ENCODE assay signal across 7 cellular contexts in genomic region chr2:63403820-63404219, GRCh38.
"Had no signal": no experiment of that assay in that cellular context is flagged by ENCODE, and none has a peak within 500 bp of the region (broad histone marks: within the 10 kb centered on the region; RNA-seq: fewer than 3 reads in every experiment).

No MANE protein-coding gene starts in this region.

- H3K4me3 ChIP-seq: GM23248, HAP-1 had no signal

- H3K9me3 ChIP-seq: HAP-1 had no signal

- H3K36me3 ChIP-seq: HAP-1 had no signal

- DNase-seq: GM23248, GOT3, H7, KG1 had no signal

- H2AFZ ChIP-seq: GM23248 had no signal

- H3K4me1 Mint-ChIP-seq: IgD-negative memory B cell had no signal

- FAIRE-seq: HTR-8/SVneo had no signal

- H3K27me3 Mint-ChIP-seq: IgD-negative memory B cell had no signal

- H3K27ac Mint-ChIP-seq: IgD-negative memory B cell had no signal

- H3K4me3 Mint-ChIP-seq: IgD-negative memory B cell had no signal

- H3K27ac ChIP-seq: GM23248 had no signal

- H3K9ac ChIP-seq: GM23248 had no signal
